ENCODE assay signal across 2 cellular contexts in genomic region chr3:38117163-38117716, GRCh38.
TF ChIP-seq lines count a peak whose summit lies in the region.

No MANE protein-coding gene starts in this region.

TF ChIP-seq in SK-N-SH treated with all-trans-retinoic acid at 6 μM for 48 hours, 23 proteins besides CTCF, POLR2A, EP300 and RAD21 (continued from another document):
- TF ChIP-seq POU6F1 (CRISPR knock-in tag; IDR thresholded peaks at IDR 0.05; ENCODE audit: borderline replicate concordance, low read depth) = no peak
- TF ChIP-seq ZNF70 (CRISPR knock-in tag; IDR thresholded peaks at IDR 0.05) = no peak
- no peak for TF ChIP-seq BACH2 (CRISPR knock-in tag; IDR thresholded peaks at IDR 0.05; ENCODE audit: borderline replicate concordance)
- no peak for TF ChIP-seq ZNF8 (CRISPR knock-in tag; IDR thresholded peaks at IDR 0.05)
- no peak for TF ChIP-seq ISL1 (CRISPR knock-in tag; IDR thresholded peaks at IDR 0.05)
- TF ChIP-seq ZC3H10 (CRISPR knock-in tag; IDR thresholded peaks at IDR 0.05) = no peak
- TF ChIP-seq RARB (CRISPR knock-in tag; IDR thresholded peaks at IDR 0.05) = no peak
- no peak for TF ChIP-seq CSDC2 (CRISPR knock-in tag; IDR thresholded peaks at IDR 0.05)
- no peak for TF ChIP-seq PATZ1 (CRISPR knock-in tag; IDR thresholded peaks at IDR 0.05; ENCODE audit: borderline replicate concordance)
- TF ChIP-seq TSHZ2 (CRISPR knock-in tag; IDR thresholded peaks at IDR 0.05) = no peak
- TF ChIP-seq ESRRG (CRISPR knock-in tag; IDR thresholded peaks at IDR 0.05) = no peak
- TF ChIP-seq CSRNP3 (CRISPR knock-in tag; IDR thresholded peaks at IDR 0.05) = no peak

TF ChIP-seq in SK-N-SH, 30 proteins besides CTCF, POLR2A, EP300 and RAD21 (continued from another document):
- no peak for TF ChIP-seq IRF3 (IDR thresholded peaks at IDR 0.05; ENCODE audit: low read depth, low read length)
- TF ChIP-seq FOXJ3 (CRISPR knock-in tag; IDR thresholded peaks at IDR 0.05) = no peak
- no peak for TF ChIP-seq EZH2phosphoT487 (IDR thresholded peaks at IDR 0.05; ENCODE audit: borderline replicate concordance, low read depth)
- TF ChIP-seq RCOR1 (IDR thresholded peaks at IDR 0.05; ENCODE audit: low read length) = no peak
